2 cellular contexts compared by ENCODE assay signal in the genomic region with DNA sequence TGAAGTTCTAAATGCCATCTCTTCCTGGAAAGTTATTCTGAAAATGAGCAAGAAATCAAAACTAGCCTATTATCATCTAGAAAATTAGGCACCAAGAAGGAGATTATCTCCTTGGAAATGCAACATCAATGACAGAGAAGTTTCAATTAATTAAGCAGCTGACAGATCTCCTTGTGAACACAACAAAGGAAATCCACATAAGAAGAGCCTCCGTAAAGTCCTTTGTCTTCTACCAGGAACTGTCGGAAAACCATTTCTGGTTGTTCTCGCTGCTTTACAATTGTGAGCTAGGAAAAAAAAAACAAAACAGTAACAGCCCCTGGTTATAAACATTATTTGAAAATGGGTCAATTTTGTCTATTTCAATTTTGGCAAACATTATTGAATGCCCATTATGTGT.
TF ChIP-seq lines count a peak whose summit lies in the region.

No MANE protein-coding gene starts in this region.

TF ChIP-seq in GM23338, 12 proteins besides CTCF, POLR2A, EP300 and RAD21:
- TF ChIP-seq, protein P1, sequence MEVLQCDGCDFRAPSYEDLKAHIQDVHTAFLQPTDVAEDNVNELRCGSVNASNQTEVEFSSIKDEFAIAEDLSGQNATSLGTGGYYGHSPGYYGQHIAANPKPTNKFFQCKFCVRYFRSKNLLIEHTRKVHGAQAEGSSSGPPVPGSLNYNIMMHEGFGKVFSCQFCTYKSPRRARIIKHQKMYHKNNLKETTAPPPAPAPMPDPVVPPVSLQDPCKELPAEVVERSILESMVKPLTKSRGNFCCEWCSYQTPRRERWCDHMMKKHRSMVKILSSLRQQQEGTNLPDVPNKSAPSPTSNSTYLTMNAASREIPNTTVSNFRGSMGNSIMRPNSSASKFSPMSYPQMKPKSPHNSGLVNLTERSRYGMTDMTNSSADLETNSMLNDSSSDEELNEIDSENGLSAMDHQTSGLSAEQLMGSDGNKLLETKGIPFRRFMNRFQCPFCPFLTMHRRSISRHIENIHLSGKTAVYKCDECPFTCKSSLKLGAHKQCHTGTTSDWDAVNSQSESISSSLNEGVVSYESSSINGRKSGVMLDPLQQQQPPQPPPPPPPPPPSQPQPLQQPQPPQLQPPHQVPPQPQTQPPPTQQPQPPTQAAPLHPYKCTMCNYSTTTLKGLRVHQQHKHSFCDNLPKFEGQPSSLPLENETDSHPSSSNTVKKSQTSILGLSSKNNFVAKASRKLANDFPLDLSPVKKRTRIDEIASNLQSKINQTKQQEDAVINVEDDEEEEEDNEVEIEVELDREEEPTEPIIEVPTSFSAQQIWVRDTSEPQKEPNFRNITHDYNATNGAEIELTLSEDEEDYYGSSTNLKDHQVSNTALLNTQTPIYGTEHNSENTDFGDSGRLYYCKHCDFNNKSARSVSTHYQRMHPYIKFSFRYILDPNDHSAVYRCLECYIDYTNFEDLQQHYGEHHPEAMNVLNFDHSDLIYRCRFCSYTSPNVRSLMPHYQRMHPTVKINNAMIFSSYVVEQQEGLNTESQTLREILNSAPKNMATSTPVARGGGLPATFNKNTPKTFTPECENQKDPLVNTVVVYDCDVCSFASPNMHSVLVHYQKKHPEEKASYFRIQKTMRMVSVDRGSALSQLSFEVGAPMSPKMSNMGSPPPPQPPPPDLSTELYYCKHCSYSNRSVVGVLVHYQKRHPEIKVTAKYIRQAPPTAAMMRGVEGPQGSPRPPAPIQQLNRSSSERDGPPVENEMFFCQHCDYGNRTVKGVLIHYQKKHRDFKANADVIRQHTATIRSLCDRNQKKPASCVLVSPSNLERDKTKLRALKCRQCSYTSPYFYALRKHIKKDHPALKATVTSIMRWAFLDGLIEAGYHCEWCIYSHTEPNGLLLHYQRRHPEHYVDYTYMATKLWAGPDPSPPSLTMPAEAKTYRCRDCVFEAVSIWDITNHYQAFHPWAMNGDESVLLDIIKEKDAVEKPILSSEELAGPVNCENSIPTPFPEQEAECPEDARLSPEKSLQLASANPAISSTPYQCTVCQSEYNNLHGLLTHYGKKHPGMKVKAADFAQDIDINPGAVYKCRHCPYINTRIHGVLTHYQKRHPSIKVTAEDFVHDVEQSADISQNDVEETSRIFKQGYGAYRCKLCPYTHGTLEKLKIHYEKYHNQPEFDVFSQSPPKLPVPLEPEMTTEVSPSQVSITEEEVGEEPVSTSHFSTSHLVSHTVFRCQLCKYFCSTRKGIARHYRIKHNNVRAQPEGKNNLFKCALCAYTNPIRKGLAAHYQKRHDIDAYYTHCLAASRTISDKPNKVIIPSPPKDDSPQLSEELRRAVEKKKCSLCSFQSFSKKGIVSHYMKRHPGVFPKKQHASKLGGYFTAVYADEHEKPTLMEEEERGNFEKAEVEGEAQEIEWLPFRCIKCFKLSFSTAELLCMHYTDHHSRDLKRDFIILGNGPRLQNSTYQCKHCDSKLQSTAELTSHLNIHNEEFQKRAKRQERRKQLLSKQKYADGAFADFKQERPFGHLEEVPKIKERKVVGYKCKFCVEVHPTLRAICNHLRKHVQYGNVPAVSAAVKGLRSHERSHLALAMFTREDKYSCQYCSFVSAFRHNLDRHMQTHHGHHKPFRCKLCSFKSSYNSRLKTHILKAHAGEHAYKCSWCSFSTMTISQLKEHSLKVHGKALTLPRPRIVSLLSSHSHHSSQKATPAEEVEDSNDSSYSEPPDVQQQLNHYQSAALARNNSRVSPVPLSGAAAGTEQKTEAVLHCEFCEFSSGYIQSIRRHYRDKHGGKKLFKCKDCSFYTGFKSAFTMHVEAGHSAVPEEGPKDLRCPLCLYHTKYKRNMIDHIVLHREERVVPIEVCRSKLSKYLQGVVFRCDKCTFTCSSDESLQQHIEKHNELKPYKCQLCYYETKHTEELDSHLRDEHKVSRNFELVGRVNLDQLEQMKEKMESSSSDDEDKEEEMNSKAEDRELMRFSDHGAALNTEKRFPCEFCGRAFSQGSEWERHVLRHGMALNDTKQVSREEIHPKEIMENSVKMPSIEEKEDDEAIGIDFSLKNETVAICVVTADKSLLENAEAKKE (CRISPR knock-in tag; IDR thresholded peaks at IDR 0.05) = no peak
- TF ChIP-seq JUNB (IDR thresholded peaks at IDR 0.05; ENCODE audit: unreplicated experiment) = no peak
- no peak for TF ChIP-seq STAT1 (IDR thresholded peaks at IDR 0.05; ENCODE audit: unreplicated experiment)
- TF ChIP-seq EZH2 (IDR thresholded peaks at IDR 0.05; ENCODE audit: low read depth, unreplicated experiment) = no peak
- TF ChIP-seq CREB1 (CRISPR knock-in tag; IDR thresholded peaks at IDR 0.05; ENCODE audit: low read depth) = no peak
- TF ChIP-seq, protein P2, sequence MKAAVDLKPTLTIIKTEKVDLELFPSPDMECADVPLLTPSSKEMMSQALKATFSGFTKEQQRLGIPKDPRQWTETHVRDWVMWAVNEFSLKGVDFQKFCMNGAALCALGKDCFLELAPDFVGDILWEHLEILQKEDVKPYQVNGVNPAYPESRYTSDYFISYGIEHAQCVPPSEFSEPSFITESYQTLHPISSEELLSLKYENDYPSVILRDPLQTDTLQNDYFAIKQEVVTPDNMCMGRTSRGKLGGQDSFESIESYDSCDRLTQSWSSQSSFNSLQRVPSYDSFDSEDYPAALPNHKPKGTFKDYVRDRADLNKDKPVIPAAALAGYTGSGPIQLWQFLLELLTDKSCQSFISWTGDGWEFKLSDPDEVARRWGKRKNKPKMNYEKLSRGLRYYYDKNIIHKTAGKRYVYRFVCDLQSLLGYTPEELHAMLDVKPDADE (IDR thresholded peaks at IDR 0.05) = no peak
- TF ChIP-seq EZH2phosphoT487 (IDR thresholded peaks at IDR 0.05; ENCODE audit: unreplicated experiment) = no peak
- no peak for TF ChIP-seq ZNF331 (CRISPR knock-in tag; IDR thresholded peaks at IDR 0.05; ENCODE audit: low read depth)
- TF ChIP-seq POLR2AphosphoS5 (IDR thresholded peaks at IDR 0.05; ENCODE audit: low read depth) = no peak
- TF ChIP-seq NANOG (IDR thresholded peaks at IDR 0.05; ENCODE audit: borderline replicate concordance) = no peak

TF ChIP-seq in SK-N-SH, 30 proteins besides CTCF, POLR2A, EP300 and RAD21:
- TF ChIP-seq, protein P3, sequence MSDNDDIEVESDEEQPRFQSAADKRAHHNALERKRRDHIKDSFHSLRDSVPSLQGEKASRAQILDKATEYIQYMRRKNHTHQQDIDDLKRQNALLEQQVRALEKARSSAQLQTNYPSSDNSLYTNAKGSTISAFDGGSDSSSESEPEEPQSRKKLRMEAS (IDR thresholded peaks at IDR 0.05; ENCODE audit: low read depth) = no peak
- TF ChIP-seq ELF1 (IDR thresholded peaks at IDR 0.05) = no peak
- TF ChIP-seq GABPA (IDR thresholded peaks at IDR 0.05; ENCODE audit: low read depth) = no peak
- TF ChIP-seq FOXM1 (IDR thresholded peaks at IDR 0.05; ENCODE audit: low read depth) = no peak
- no peak for TF ChIP-seq EZH2phosphoT487 (IDR thresholded peaks at IDR 0.05; ENCODE audit: borderline replicate concordance, low read depth)
- no peak for TF ChIP-seq GATA2 (CRISPR knock-in tag; IDR thresholded peaks at IDR 0.05)
- no peak for TF ChIP-seq RCOR1 (IDR thresholded peaks at IDR 0.05; ENCODE audit: low read length)
- no peak for TF ChIP-seq SMC3 (IDR thresholded peaks at IDR 0.05; ENCODE audit: low read depth, low read length)
- TF ChIP-seq NRF1 (IDR thresholded peaks at IDR 0.05; ENCODE audit: low read depth, low read length) = no peak
- TF ChIP-seq RXRA (IDR thresholded peaks at IDR 0.05; ENCODE audit: borderline replicate concordance, low read depth) = no peak
- TF ChIP-seq, protein P4, sequence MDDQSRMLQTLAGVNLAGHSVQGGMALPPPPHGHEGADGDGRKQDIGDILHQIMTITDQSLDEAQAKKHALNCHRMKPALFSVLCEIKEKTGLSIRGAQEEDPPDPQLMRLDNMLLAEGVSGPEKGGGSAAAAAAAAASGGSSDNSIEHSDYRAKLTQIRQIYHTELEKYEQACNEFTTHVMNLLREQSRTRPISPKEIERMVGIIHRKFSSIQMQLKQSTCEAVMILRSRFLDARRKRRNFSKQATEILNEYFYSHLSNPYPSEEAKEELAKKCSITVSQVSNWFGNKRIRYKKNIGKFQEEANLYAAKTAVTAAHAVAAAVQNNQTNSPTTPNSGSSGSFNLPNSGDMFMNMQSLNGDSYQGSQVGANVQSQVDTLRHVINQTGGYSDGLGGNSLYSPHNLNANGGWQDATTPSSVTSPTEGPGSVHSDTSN (IDR thresholded peaks at IDR 0.05) = no peak
- no peak for TF ChIP-seq TEAD4 (IDR thresholded peaks at IDR 0.05; ENCODE audit: borderline replicate concordance, insufficient read depth)
- no peak for TF ChIP-seq TAF1 (IDR thresholded peaks at IDR 0.05; ENCODE audit: borderline replicate concordance, low read depth, low read length)
- TF ChIP-seq, protein P5, sequence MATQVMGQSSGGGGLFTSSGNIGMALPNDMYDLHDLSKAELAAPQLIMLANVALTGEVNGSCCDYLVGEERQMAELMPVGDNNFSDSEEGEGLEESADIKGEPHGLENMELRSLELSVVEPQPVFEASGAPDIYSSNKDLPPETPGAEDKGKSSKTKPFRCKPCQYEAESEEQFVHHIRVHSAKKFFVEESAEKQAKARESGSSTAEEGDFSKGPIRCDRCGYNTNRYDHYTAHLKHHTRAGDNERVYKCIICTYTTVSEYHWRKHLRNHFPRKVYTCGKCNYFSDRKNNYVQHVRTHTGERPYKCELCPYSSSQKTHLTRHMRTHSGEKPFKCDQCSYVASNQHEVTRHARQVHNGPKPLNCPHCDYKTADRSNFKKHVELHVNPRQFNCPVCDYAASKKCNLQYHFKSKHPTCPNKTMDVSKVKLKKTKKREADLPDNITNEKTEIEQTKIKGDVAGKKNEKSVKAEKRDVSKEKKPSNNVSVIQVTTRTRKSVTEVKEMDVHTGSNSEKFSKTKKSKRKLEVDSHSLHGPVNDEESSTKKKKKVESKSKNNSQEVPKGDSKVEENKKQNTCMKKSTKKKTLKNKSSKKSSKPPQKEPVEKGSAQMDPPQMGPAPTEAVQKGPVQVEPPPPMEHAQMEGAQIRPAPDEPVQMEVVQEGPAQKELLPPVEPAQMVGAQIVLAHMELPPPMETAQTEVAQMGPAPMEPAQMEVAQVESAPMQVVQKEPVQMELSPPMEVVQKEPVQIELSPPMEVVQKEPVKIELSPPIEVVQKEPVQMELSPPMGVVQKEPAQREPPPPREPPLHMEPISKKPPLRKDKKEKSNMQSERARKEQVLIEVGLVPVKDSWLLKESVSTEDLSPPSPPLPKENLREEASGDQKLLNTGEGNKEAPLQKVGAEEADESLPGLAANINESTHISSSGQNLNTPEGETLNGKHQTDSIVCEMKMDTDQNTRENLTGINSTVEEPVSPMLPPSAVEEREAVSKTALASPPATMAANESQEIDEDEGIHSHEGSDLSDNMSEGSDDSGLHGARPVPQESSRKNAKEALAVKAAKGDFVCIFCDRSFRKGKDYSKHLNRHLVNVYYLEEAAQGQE (IDR thresholded peaks at IDR 0.05; ENCODE audit: low read depth, low read length) = no peak
- TF ChIP-seq YY1 (IDR thresholded peaks at IDR 0.05; ENCODE audit: low read depth) = no peak
- TF ChIP-seq RFX5 (IDR thresholded peaks at IDR 0.05; ENCODE audit: low read length) = no peak
- TF ChIP-seq FOXJ3 (CRISPR knock-in tag; IDR thresholded peaks at IDR 0.05) = no peak
- no peak for TF ChIP-seq SIN3A (IDR thresholded peaks at IDR 0.05; ENCODE audit: borderline replicate concordance, low read depth, low read length)
- TF ChIP-seq, protein P6, sequence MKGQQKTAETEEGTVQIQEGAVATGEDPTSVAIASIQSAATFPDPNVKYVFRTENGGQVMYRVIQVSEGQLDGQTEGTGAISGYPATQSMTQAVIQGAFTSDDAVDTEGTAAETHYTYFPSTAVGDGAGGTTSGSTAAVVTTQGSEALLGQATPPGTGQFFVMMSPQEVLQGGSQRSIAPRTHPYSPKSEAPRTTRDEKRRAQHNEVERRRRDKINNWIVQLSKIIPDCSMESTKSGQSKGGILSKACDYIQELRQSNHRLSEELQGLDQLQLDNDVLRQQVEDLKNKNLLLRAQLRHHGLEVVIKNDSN (IDR thresholded peaks at IDR 0.05; ENCODE audit: borderline replicate concordance, low read depth) = no peak
